In genomic region chr5:55441107-55441771, GRCh38 we compare ENCODE assay signal across 12 cellular contexts.
DNase-seq lines count a peak whose midpoint lies in the region; ATAC-seq and TF ChIP-seq lines count a peak whose summit lies in the region.
"Had no signal": no experiment of that assay in that cellular context is flagged by ENCODE, and none has a peak within 500 bp of the region (broad histone marks: within the 10 kb centered on the region; RNA-seq: fewer than 3 reads in every experiment).

No MANE protein-coding gene starts in this region.

- no peak for DNase-seq in CD4-positive, CD25-positive, alpha-beta regulatory T cell
- DNase-seq in IMR-90 (no peak), progenitor cell of endocrine pancreas (ENCODE audit: low spot score, unreplicated experiment) (no peak)
- no peak for DNase-seq in activated CD8-positive, alpha-beta memory T cell treated with anti-CD3 and anti-CD28 coated beads, Interleukin-2, amount 10 ng/mL, durations not matched to agents 7 days and 5 days
- DNase-seq: activated CD4-positive, alpha-beta T cell treated with anti-CD3 and anti-CD28 coated beads, Interleukin-2, amount 10 ng/mL, durations not matched to agents 7 days and 5 days; activated gamma-delta T cell; NCI-H146; spleen had no signal

- H4K91ac ChIP-seq in IMR-90 (ENCODE audit: insufficient read depth, low read depth, low read length) = no peak overlapping the region

- H3K36me3 ChIP-seq in CD4-positive, CD25-positive, alpha-beta regulatory T cell (ENCODE audit: control insufficient read depth, insufficient read depth, low read length) = no peaks in the 10 kb centered on the region
- H3K36me3 ChIP-seq in IMR-90 (ENCODE audit: control insufficient read depth, insufficient read depth, low read length) (peaks cover 7% of the 10 kb centered on the region), ectodermal cell (ENCODE audit: control insufficient read depth, insufficient read depth, low read length) (no peaks in the 10 kb centered on the region), rectal smooth muscle tissue (ENCODE audit: control insufficient read depth, insufficient read depth, low read length) (peaks cover 2% of the 10 kb centered on the region)

- in situ Hi-C loops in IMR-90 (cut with MboI; ENCODE audit: low sequenced_read_pairs) = no loop called here

- no peaks in the 10 kb centered on the region for H3K27me3 Mint-ChIP-seq in CD4-positive, CD25-positive, alpha-beta regulatory T cell
- H3K27me3 Mint-ChIP-seq in progenitor cell of endocrine pancreas = no peaks in the 10 kb centered on the region
- no peaks in the 10 kb centered on the region for H3K27me3 Mint-ChIP-seq in activated CD8-positive, alpha-beta memory T cell treated with anti-CD3 and anti-CD28 coated beads, Interleukin-2, amount 10 ng/mL, durations not matched to agents 7 days and 5 days
- H3K27me3 Mint-ChIP-seq: activated CD4-positive, alpha-beta T cell treated with anti-CD3 and anti-CD28 coated beads, Interleukin-2, amount 10 ng/mL, durations not matched to agents 7 days and 5 days had no signal

- H3K27me3 ChIP-seq in CD4-positive, CD25-positive, alpha-beta regulatory T cell (ENCODE audit: control insufficient read depth, insufficient read depth, low read length) = no peaks in the 10 kb centered on the region
- H3K27me3 ChIP-seq in IMR-90 (ENCODE audit: control insufficient read depth, insufficient read depth, low read length) = no peaks in the 10 kb centered on the region
- H3K27me3 ChIP-seq in ectodermal cell (ENCODE audit: control insufficient read depth, insufficient read depth, low read length, poor library complexity, severe bottlenecking) = no peaks in the 10 kb centered on the region
- H3K27me3 ChIP-seq in rectal smooth muscle tissue (ENCODE audit: control insufficient read depth, insufficient read depth, low read length) = no peaks in the 10 kb centered on the region
- H3K27me3 ChIP-seq: spleen had no signal

- TF ChIP-seq RAD21 in IMR-90 (IDR thresholded peaks at IDR 0.05; ENCODE audit: low read length) = no peak

- ATAC-seq in CD4-positive, CD25-positive, alpha-beta regulatory T cell (ENCODE audit: low read depth in 2 of 2) = no peak
- ATAC-seq in IMR-90 (ENCODE audit: low read depth) (no peak), GM19328 (IDR thresholded peaks at IDR 0.05; ENCODE audit: unreplicated experiment) (no peak), HG02938 (IDR thresholded peaks at IDR 0.05; ENCODE audit: unreplicated experiment) (no peak)
- ATAC-seq in activated CD8-positive, alpha-beta memory T cell treated with anti-CD3 and anti-CD28 coated beads, Interleukin-2, amount 10 ng/mL, durations not matched to agents 7 days and 5 days = no peak

- no CpG with 5 or more reads among the region's 3 CpGs for WGBS in IMR-90 (ENCODE audit: extremely low coverage in 2 of 2, insufficient read length in 1 of 2), 2 experiments
- 45 to 50% methylated on average over 3 of the region's 3 CpGs for WGBS in ectodermal cell, 2 experiments

- H3K79me1 ChIP-seq in IMR-90 (ENCODE audit: low read depth in 1 of 2, low read length in 2 of 2) = no peaks in the 10 kb centered on the region; a peak in 1 of 4 replicates

- no peak overlapping the region for H2BK5ac ChIP-seq in IMR-90 (ENCODE audit: low read depth, low read length, poor library complexity, severe bottlenecking)

- dilution Hi-C loops in IMR-90 (cut with HindIII; ENCODE audit: low sequenced_read_pairs, unreplicated experiment) = no loop called here

- peak overlapping the region; percentile 2; the same call in 1 of the 2 replicates for H3K4ac ChIP-seq in IMR-90 (ENCODE audit: low read depth, low read length)

- H2AK5ac ChIP-seq in IMR-90 (ENCODE audit: low read depth, low read length) = no peak overlapping the region

- TF ChIP-seq CTCF in IMR-90 (conservative IDR thresholded peaks at IDR 0.05; ENCODE audit: low read depth, low read length) (no peak), progenitor cell of endocrine pancreas (IDR thresholded peaks at IDR 0.05; ENCODE audit: unreplicated experiment) (no peak)

- H2BK120ac ChIP-seq in IMR-90 (ENCODE audit: low read depth, low read length) = no peak overlapping the region; the same call in 1 of the 2 replicates

- no peak overlapping the region for H2AFZ ChIP-seq in IMR-90 (replicated peaks; ENCODE audit: low read length, poor library complexity)

- peak overlapping the region; percentile 43; the same call in 1 of the 2 replicates for H3K23ac ChIP-seq in IMR-90 (ENCODE audit: low read depth, low read length)

- H3K4me1 ChIP-seq in CD4-positive, CD25-positive, alpha-beta regulatory T cell (ENCODE audit: control insufficient read depth, insufficient read depth, low read length, poor library complexity, severe bottlenecking) = peaks cover 3% of the 10 kb centered on the region
- H3K4me1 ChIP-seq in IMR-90 (ENCODE audit: control insufficient read depth, insufficient read depth, low read length) (peaks cover 14% of the 10 kb centered on the region), ectodermal cell (ENCODE audit: control insufficient read depth, insufficient read depth, low read length) (peaks cover 16% of the 10 kb centered on the region), rectal smooth muscle tissue (ENCODE audit: control insufficient read depth, insufficient read depth, low read length) (peaks cover 38% of the 10 kb centered on the region)

- peaks cover 3% of the 10 kb centered on the region for H3K36me3 Mint-ChIP-seq in CD4-positive, CD25-positive, alpha-beta regulatory T cell
- peaks cover 14% of the 10 kb centered on the region for H3K36me3 Mint-ChIP-seq in progenitor cell of endocrine pancreas (ENCODE audit: insufficient read depth)
- H3K36me3 Mint-ChIP-seq in activated CD8-positive, alpha-beta memory T cell treated with anti-CD3 and anti-CD28 coated beads, Interleukin-2, amount 10 ng/mL, durations not matched to agents 7 days and 5 days = peaks cover 6% of the 10 kb centered on the region

- CTCF ChIA-PET in IMR-90 (lab: Yijun Ruan, JAX) = no interaction called here
- CTCF ChIA-PET in activated CD8-positive, alpha-beta memory T cell treated with anti-CD3 and anti-CD28 coated beads, Interleukin-2, amount 10 ng/mL, durations not matched to agents 7 days and 5 days (lab: Charles Lee) = interaction anchor here (0.9 kb wide), 1 partner anchor 73 kb away, joined by 3 read pairs; no protein-coding TSS in a partner anchor

- no peak overlapping the region for H4K5ac ChIP-seq in IMR-90 (ENCODE audit: low read depth, low read length)

- no peak overlapping the region for H3K4me3 Mint-ChIP-seq in CD4-positive, CD25-positive, alpha-beta regulatory T cell
- H3K4me3 Mint-ChIP-seq in progenitor cell of endocrine pancreas (ENCODE audit: low read depth) = no peak overlapping the region
- no peak overlapping the region for H3K4me3 Mint-ChIP-seq in activated CD8-positive, alpha-beta memory T cell treated with anti-CD3 and anti-CD28 coated beads, Interleukin-2, amount 10 ng/mL, durations not matched to agents 7 days and 5 days
- H3K4me3 Mint-ChIP-seq: activated CD4-positive, alpha-beta T cell treated with anti-CD3 and anti-CD28 coated beads, Interleukin-2, amount 10 ng/mL, durations not matched to agents 7 days and 5 days had no signal

- no peak overlapping the region for H4K8ac ChIP-seq in IMR-90 (ENCODE audit: low read depth in 2 of 2, low read length in 2 of 2)

- peaks cover 6% of the 10 kb centered on the region; the same call in 1 of the 2 replicates for H3K9me1 ChIP-seq in IMR-90 (ENCODE audit: insufficient read depth, low read length)

- POLR2A ChIA-PET in IMR-90 (lab: Charles Lee; ENCODE audit: unreplicated experiment) = no interaction called here

- no peak for TF ChIP-seq POLR2A in IMR-90 (IDR thresholded peaks at IDR 0.05; ENCODE audit: low read depth, low read length)

- H2BK20ac ChIP-seq in IMR-90 (ENCODE audit: low read depth, low read length) = no peak overlapping the region

- peak overlapping the region; percentile 37 for H2AK9ac ChIP-seq in IMR-90 (replicated peaks; ENCODE audit: low read depth, low read length, poor library complexity)

- H3K56ac ChIP-seq in IMR-90 (ENCODE audit: extremely low read depth, insufficient read depth, low read length) = no peak overlapping the region

- H3K9me3 ChIP-seq in CD4-positive, CD25-positive, alpha-beta regulatory T cell (ENCODE audit: control insufficient read depth in 2 of 2, low read length in 2 of 2) = no peaks in the 10 kb centered on the region
- no peaks in the 10 kb centered on the region for H3K9me3 ChIP-seq in IMR-90 (ENCODE audit: control insufficient read depth, insufficient read depth, low read length)
- H3K9me3 ChIP-seq in ectodermal cell (ENCODE audit: control insufficient read depth, low read length) = no peaks in the 10 kb centered on the region

- no peak overlapping the region for H3K18ac ChIP-seq in IMR-90 (ENCODE audit: low read depth, low read length)

- no peak overlapping the region for H3K27ac ChIP-seq in CD4-positive, CD25-positive, alpha-beta regulatory T cell (ENCODE audit: insufficient read depth, low read length, poor library complexity, severe bottlenecking)
- no peak overlapping the region for H3K27ac ChIP-seq in IMR-90 (ENCODE audit: insufficient read depth, low read length)
- H3K27ac ChIP-seq in ectodermal cell (ENCODE audit: insufficient read depth, low read depth, low read length, poor library complexity, severe bottlenecking) = peak overlapping the region; percentile 11
- H3K27ac ChIP-seq in rectal smooth muscle tissue (ENCODE audit: low read depth, low read length) = peak overlapping the region; percentile 70

- no peak overlapping the region for H2BK15ac ChIP-seq in IMR-90 (ENCODE audit: low read depth, low read length)

- H4K20me1 ChIP-seq in IMR-90 (ENCODE audit: insufficient read depth, low read length) = peaks cover 3% of the 10 kb centered on the region; the same call in 1 of the 2 replicates

- peak overlapping the region; percentile 10 to 65 (median 38) for H3K27ac Mint-ChIP-seq in CD4-positive, CD25-positive, alpha-beta regulatory T cell
- H3K27ac Mint-ChIP-seq in progenitor cell of endocrine pancreas = no peak overlapping the region
- no peak overlapping the region for H3K27ac Mint-ChIP-seq in activated CD8-positive, alpha-beta memory T cell treated with anti-CD3 and anti-CD28 coated beads, Interleukin-2, amount 10 ng/mL, durations not matched to agents 7 days and 5 days
- H3K27ac Mint-ChIP-seq: activated CD4-positive, alpha-beta T cell treated with anti-CD3 and anti-CD28 coated beads, Interleukin-2, amount 10 ng/mL, durations not matched to agents 7 days and 5 days had no signal

- intact Hi-C loops in IMR-90 (cut with micrococcal nuclease) = no loop called here

- peaks cover 0 to 2% (median 0%) of the 10 kb centered on the region in 7 donors for H3K9me3 Mint-ChIP-seq in CD4-positive, CD25-positive, alpha-beta regulatory T cell
- H3K9me3 Mint-ChIP-seq in progenitor cell of endocrine pancreas (ENCODE audit: low read depth) = peaks cover 3% of the 10 kb centered on the region
- no peaks in the 10 kb centered on the region for H3K9me3 Mint-ChIP-seq in activated CD8-positive, alpha-beta memory T cell treated with anti-CD3 and anti-CD28 coated beads, Interleukin-2, amount 10 ng/mL, durations not matched to agents 7 days and 5 days (ENCODE audit: low read depth)

- H3K4me1 Mint-ChIP-seq in CD4-positive, CD25-positive, alpha-beta regulatory T cell = peaks cover 13 to 21% (median 20%) of the 10 kb centered on the region in 4 donors
- H3K4me1 Mint-ChIP-seq in progenitor cell of endocrine pancreas (ENCODE audit: low read depth) = peaks cover 16% of the 10 kb centered on the region
- H3K4me1 Mint-ChIP-seq in activated CD8-positive, alpha-beta memory T cell treated with anti-CD3 and anti-CD28 coated beads, Interleukin-2, amount 10 ng/mL, durations not matched to agents 7 days and 5 days = peaks cover 3% of the 10 kb centered on the region

- H3K9ac ChIP-seq in IMR-90 (ENCODE audit: low read depth, low read length) = no peak overlapping the region
- H3K9ac ChIP-seq in rectal smooth muscle tissue (ENCODE audit: low read length) = no peak overlapping the region

- BruUV-seq in IMR-90 (replicated peaks; lab: Mats Ljungman, UMichigan) = no TSS peak

- H3K4me3 ChIP-seq in CD4-positive, CD25-positive, alpha-beta regulatory T cell (ENCODE audit: low read depth, low read length) = no peak overlapping the region
- H3K4me3 ChIP-seq in IMR-90 (ENCODE audit: insufficient read depth, low read depth, low read length) = no peak overlapping the region
- no peak overlapping the region for H3K4me3 ChIP-seq in ectodermal cell (ENCODE audit: insufficient read depth, low read depth, low read length)
- H3K4me3 ChIP-seq in rectal smooth muscle tissue (ENCODE audit: low read length) = no peak overlapping the region
- H3K4me3 ChIP-seq: spleen had no signal

- no peak overlapping the region for H3K14ac ChIP-seq in IMR-90 (replicated peaks; ENCODE audit: low read depth, low read length)

- H3K4me2 ChIP-seq in IMR-90 (ENCODE audit: low read depth, low read length) = no peak overlapping the region

Comparison
In these comparisons a context has a peak if more than half of its experiments do, and no peak if none do; other contexts are left out.
1. H3K27ac ChIP-seq: peak in ectodermal cell (single experiment) and rectal smooth muscle tissue (single experiment); none in CD4-positive, CD25-positive, alpha-beta regulatory T cell (single experiment) and IMR-90 (single experiment).
2. H3K27ac Mint-ChIP-seq: peak in CD4-positive, CD25-positive, alpha-beta regulatory T cell (3 of 3); none in progenitor cell of endocrine pancreas (single experiment) and activated CD8-positive, alpha-beta memory T cell treated with anti-CD3 and anti-CD28 coated beads, Interleukin-2, amount 10 ng/mL, durations not matched to agents 7 days and 5 days (single experiment).